8 cellular contexts compared by ENCODE assay signal in genomic region chr14:21894003-21894897, GRCh38.
DNase-seq lines count a peak whose midpoint lies in the region; ATAC-seq and TF ChIP-seq lines count a peak whose summit lies in the region.

No MANE protein-coding gene starts in this region.

- POLR2A ChIA-PET in SK-N-SH (lab: Yijun Ruan, JAX) = no interaction called here
- POLR2A ChIA-PET in activated CD8-positive, alpha-beta T cell treated with anti-CD3 and anti-CD28 coated beads for 36 hours (lab: Charles Lee) = no interaction called here

- no peaks in the 10 kb centered on the region for H3K27me3 Mint-ChIP-seq in activated CD8-positive, alpha-beta T cell treated with anti-CD3 and anti-CD28 coated beads for 36 hours

- no peaks in the 10 kb centered on the region for H3K36me3 Mint-ChIP-seq in activated CD8-positive, alpha-beta T cell treated with anti-CD3 and anti-CD28 coated beads for 36 hours (ENCODE audit: low read depth)

- H3K4me1 Mint-ChIP-seq in activated CD8-positive, alpha-beta T cell treated with anti-CD3 and anti-CD28 coated beads for 36 hours (ENCODE audit: low read depth) = peaks cover 12% of the 10 kb centered on the region

- TF ChIP-seq RAD21 in SK-N-SH (IDR thresholded peaks at IDR 0.05; ENCODE audit: low read length) = no peak

- H3K27ac Mint-ChIP-seq in activated CD8-positive, alpha-beta T cell treated with anti-CD3 and anti-CD28 coated beads for 36 hours = peak overlapping the region; percentile 86

- H3K4me3 Mint-ChIP-seq in activated CD8-positive, alpha-beta T cell treated with anti-CD3 and anti-CD28 coated beads for 36 hours = peak overlapping the region; percentile 74

- H3K79me2 ChIP-seq in SK-N-SH (ENCODE audit: insufficient read depth) = no peaks in the 10 kb centered on the region

- H4K20me1 ChIP-seq in SK-N-SH (ENCODE audit: insufficient read depth) = no peaks in the 10 kb centered on the region

- H3K4me1 ChIP-seq in SK-N-SH (ENCODE audit: control insufficient read depth in 1 of 2, insufficient read depth in 2 of 2, low read depth in 1 of 2, low read length in 1 of 2) (no peaks in the 10 kb centered on the region), ascending aorta (no peaks in the 10 kb centered on the region)

- no peaks in the 10 kb centered on the region for H3K9me3 Mint-ChIP-seq in activated CD8-positive, alpha-beta T cell treated with anti-CD3 and anti-CD28 coated beads for 36 hours

- H3K4me3 ChIP-seq in SK-N-SH (ENCODE audit: low read depth in 2 of 2, low read length in 1 of 2) (peak overlapping the region in 1 of 2 experiments; percentile 7; a peak in 1 of 4 replicates), fibroblast of pulmonary artery (replicated peaks; ENCODE audit: low read depth, low read length) (no peak overlapping the region), ascending aorta (no peak overlapping the region)

- no peak for ATAC-seq in SK-N-SH treated with all-trans-retinoic acid at 6 μM for 48 hours
- ATAC-seq in activated CD8-positive, alpha-beta T cell treated with anti-CD3 and anti-CD28 coated beads for 36 hours = peak; percentile 87
- ATAC-seq in HG02798 (IDR thresholded peaks at IDR 0.05; ENCODE audit: poor library complexity, unreplicated experiment) = no peak

- TF ChIP-seq CTCF in SK-N-SH (IDR thresholded peaks at IDR 0.05) (peak; percentile 33; the same call in 1 of the 2 replicates), fibroblast of pulmonary artery (IDR thresholded peaks at IDR 0.05; ENCODE audit: low read length, missing control alignments) (peak; percentile 26), ascending aorta (IDR thresholded peaks at IDR 0.05) (no peak)
- TF ChIP-seq CTCF in activated CD8-positive, alpha-beta T cell treated with anti-CD3 and anti-CD28 coated beads for 36 hours (IDR thresholded peaks at IDR 0.05) = peak; percentile 53

- H3K4me2 ChIP-seq in SK-N-SH = no peak overlapping the region

- CTCF ChIA-PET in SK-N-SH (lab: Yijun Ruan, JAX) = no interaction called here
- CTCF ChIA-PET in activated CD8-positive, alpha-beta T cell treated with anti-CD3 and anti-CD28 coated beads for 36 hours (lab: Charles Lee) = interaction anchor here (0.7 to 1.6 kb wide), 12 partner anchors 11 to 676 kb away, joined by 3 to 6 read pairs (median 4); no protein-coding TSS in a partner anchor

- H3K9me2 ChIP-seq in SK-N-SH = 0 out of 2 replicates have a peak, but pooled peaks cover 3% of the 10 kb centered on the region

- DNase-seq in SK-N-SH (no peak), fibroblast of pulmonary artery (ENCODE audit: low read depth) (no peak), ascending aorta (ENCODE audit: low spot score in 2 of 2) (no peak), NCI-H526 treated with DMSO at 0.1 percent for 48 hours (lab: John Stamatoyannopoulos, UW) (no peak)
- DNase-seq in activated CD8-positive, alpha-beta T cell treated with anti-CD3 and anti-CD28 coated beads for 36 hours = peak; percentile 73
- DNase-seq in stimulated activated CD8-positive, alpha-beta memory T cell treated with anti-CD3 and anti-CD28 coated beads, Interleukin-4, amount 100 ng/mL, for 48 hours = peak; percentile 65

- no peaks in the 10 kb centered on the region for H3K36me3 ChIP-seq in SK-N-SH (replicated peaks in 1 of 2; ENCODE audit: control insufficient read depth in 1 of 2, insufficient read depth in 2 of 2, low read length in 1 of 2)
- H3K36me3 ChIP-seq in ascending aorta = no peaks in the 10 kb centered on the region

- H3K9ac ChIP-seq in SK-N-SH = no peak overlapping the region

- no peak overlapping the region for H3K27ac ChIP-seq in SK-N-SH (ENCODE audit: low read depth in 2 of 2, low read length in 1 of 2)
- H3K27ac ChIP-seq in ascending aorta = no peak overlapping the region

- H3K27me3 ChIP-seq in SK-N-SH (ENCODE audit: insufficient read depth) (no peaks in the 10 kb centered on the region), ascending aorta (no peaks in the 10 kb centered on the region)

- intact Hi-C loops in activated CD8-positive, alpha-beta T cell treated with anti-CD3 and anti-CD28 coated beads for 36 hours (cut with micrococcal nuclease) = no loop called here
- intact Hi-C loops in ascending aorta (cut with DNase I) = no loop called here

- WGBS in SK-N-SH (ENCODE audit: low lambda C conversion rate) = 1% methylated on average over 13 of the region's 13 CpGs

- TF ChIP-seq EP300 in SK-N-SH (IDR thresholded peaks at IDR 0.05; ENCODE audit: borderline replicate concordance in 1 of 2, low read depth in 1 of 2, low read length in 1 of 2) = no peak

- no peaks in the 10 kb centered on the region for H3F3A ChIP-seq in SK-N-SH (replicated peaks; ENCODE audit: insufficient read depth)

- no peak overlapping the region for H2AFZ ChIP-seq in SK-N-SH (ENCODE audit: low read depth)

- H3K9me3 ChIP-seq in SK-N-SH (no peaks in the 10 kb centered on the region), ascending aorta (no peaks in the 10 kb centered on the region)

TF ChIP-seq in SK-N-SH, 30 proteins besides CTCF, POLR2A, EP300 and RAD21:
- no peak for TF ChIP-seq MEF2A (IDR thresholded peaks at IDR 0.05; ENCODE audit: borderline replicate concordance, low read depth)
- TF ChIP-seq USF1 (IDR thresholded peaks at IDR 0.05; ENCODE audit: borderline replicate concordance, low read depth) = no peak
TF ChIP-seq in SK-N-SH: peak in this region for 0.

TF ChIP-seq in SK-N-SH treated with all-trans-retinoic acid at 6 μM for 48 hours, 23 proteins besides CTCF, POLR2A, EP300 and RAD21 (continues in another document):
- TF ChIP-seq ISL1 (CRISPR knock-in tag; IDR thresholded peaks at IDR 0.05) (no peak), PPARA (CRISPR knock-in tag; IDR thresholded peaks at IDR 0.05; ENCODE audit: borderline replicate concordance) (no peak), ARNTL (CRISPR knock-in tag; IDR thresholded peaks at IDR 0.05; ENCODE audit: borderline replicate concordance, low read depth) (no peak), ZC3H10 (CRISPR knock-in tag; IDR thresholded peaks at IDR 0.05) (no peak), ESRRG (CRISPR knock-in tag; IDR thresholded peaks at IDR 0.05) (no peak), SNAI2 (CRISPR knock-in tag; IDR thresholded peaks at IDR 0.05) (no peak), ZFP3 (CRISPR knock-in tag; IDR thresholded peaks at IDR 0.05) (no peak), GLIS3 (CRISPR knock-in tag; IDR thresholded peaks at IDR 0.05) (no peak), ZNF565 (CRISPR knock-in tag; conservative IDR thresholded peaks at IDR 0.05; ENCODE audit: low read depth) (no peak), ZFP30 (CRISPR knock-in tag; IDR thresholded peaks at IDR 0.05) (no peak), TOX (CRISPR knock-in tag; IDR thresholded peaks at IDR 0.05; ENCODE audit: borderline replicate concordance) (no peak), POU6F1 (CRISPR knock-in tag; IDR thresholded peaks at IDR 0.05; ENCODE audit: borderline replicate concordance, low read depth) (no peak), BACH2 (CRISPR knock-in tag; IDR thresholded peaks at IDR 0.05; ENCODE audit: borderline replicate concordance) (no peak), OSR1 (CRISPR knock-in tag; IDR thresholded peaks at IDR 0.05) (no peak), ZNF70 (CRISPR knock-in tag; IDR thresholded peaks at IDR 0.05) (no peak)
- TF ChIP-seq, protein P1, sequence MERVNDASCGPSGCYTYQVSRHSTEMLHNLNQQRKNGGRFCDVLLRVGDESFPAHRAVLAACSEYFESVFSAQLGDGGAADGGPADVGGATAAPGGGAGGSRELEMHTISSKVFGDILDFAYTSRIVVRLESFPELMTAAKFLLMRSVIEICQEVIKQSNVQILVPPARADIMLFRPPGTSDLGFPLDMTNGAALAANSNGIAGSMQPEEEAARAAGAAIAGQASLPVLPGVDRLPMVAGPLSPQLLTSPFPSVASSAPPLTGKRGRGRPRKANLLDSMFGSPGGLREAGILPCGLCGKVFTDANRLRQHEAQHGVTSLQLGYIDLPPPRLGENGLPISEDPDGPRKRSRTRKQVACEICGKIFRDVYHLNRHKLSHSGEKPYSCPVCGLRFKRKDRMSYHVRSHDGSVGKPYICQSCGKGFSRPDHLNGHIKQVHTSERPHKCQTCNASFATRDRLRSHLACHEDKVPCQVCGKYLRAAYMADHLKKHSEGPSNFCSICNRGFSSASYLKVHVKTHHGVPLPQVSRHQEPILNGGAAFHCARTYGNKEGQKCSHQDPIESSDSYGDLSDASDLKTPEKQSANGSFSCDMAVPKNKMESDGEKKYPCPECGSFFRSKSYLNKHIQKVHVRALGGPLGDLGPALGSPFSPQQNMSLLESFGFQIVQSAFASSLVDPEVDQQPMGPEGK (CRISPR knock-in tag; IDR thresholded peaks at IDR 0.05; ENCODE audit: borderline replicate concordance) = no peak

Comparison
In these comparisons a context has a peak if more than half of its experiments do, and no peak if none do; other contexts are left out.
1. DNase-seq: peak in activated CD8-positive, alpha-beta T cell treated with anti-CD3 and anti-CD28 coated beads for 36 hours (single experiment) and stimulated activated CD8-positive, alpha-beta memory T cell treated with anti-CD3 and anti-CD28 coated beads, Interleukin-4, amount 100 ng/mL, for 48 hours (single experiment); none in SK-N-SH (single experiment), fibroblast of pulmonary artery (single experiment), ascending aorta (0 of 2) and NCI-H526 treated with DMSO at 0.1 percent for 48 hours (single experiment).
2. CTCF ChIP-seq: peak in SK-N-SH (single experiment), activated CD8-positive, alpha-beta T cell treated with anti-CD3 and anti-CD28 coated beads for 36 hours (single experiment) and fibroblast of pulmonary artery (single experiment); none in ascending aorta (0 of 3).